Comparison of ENCODE assay signal across 10 cellular contexts in genomic region chr20:50187403-50188051, GRCh38. TPM values are rescaled to one million over a fixed set of nuclear protein-coding genes. Genes with fewer than 3 reads are reported as not detected.
DNase-seq lines count a peak whose midpoint lies in the region; ATAC-seq, FAIRE-seq and TF ChIP-seq lines count a peak whose summit lies in the region.
"Had no signal": no experiment of that assay in that cellular context is flagged by ENCODE, and none has a peak within 500 bp of the region (broad histone marks: within the 10 kb centered on the region; RNA-seq: fewer than 3 reads in every experiment).

No MANE protein-coding gene starts in this region.

- no peak overlapping the region for H2AFZ ChIP-seq in astrocyte (ENCODE audit: low read depth, low read length)

- H3K27ac Mint-ChIP-seq in astrocyte (ENCODE audit: unreplicated experiment) = no peak overlapping the region
- H3K27ac Mint-ChIP-seq: activated T-helper 2 cell treated with anti-CD3 and anti-CD28 coated beads, Interferon-gamma antibody, Interleukin-2, Interleukin-4, amounts not matched to agents 10 μg/mL and 5 μg/mL and 100 μg/mL, durations not matched to agents 14 hours and 24 hours and 36 hours had no signal

- H3K27me3 ChIP-seq in heart left ventricle (no peaks in the 10 kb centered on the region), astrocyte (ENCODE audit: insufficient read depth, low read length) (no peaks in the 10 kb centered on the region), uterus (no peaks in the 10 kb centered on the region)

- H3K36me3 ChIP-seq in heart left ventricle = peaks cover 0 to 2% (median 0%) of the 10 kb centered on the region in 9 donors
- no peaks in the 10 kb centered on the region for H3K36me3 ChIP-seq in astrocyte (ENCODE audit: insufficient read depth, low read length)
- no peaks in the 10 kb centered on the region for H3K36me3 ChIP-seq in uterus

- no peak overlapping the region for H3K4me3 Mint-ChIP-seq in astrocyte (ENCODE audit: unreplicated experiment)

- TF ChIP-seq CTCF in heart left ventricle (IDR thresholded peaks at IDR 0.05) = no peak
- TF ChIP-seq CTCF in astrocyte (IDR thresholded peaks at IDR 0.05; ENCODE audit: insufficient read depth, low read depth, low read length) = no peak
- TF ChIP-seq CTCF in uterus (IDR thresholded peaks at IDR 0.05) = no peak

- H3K4me1 ChIP-seq in heart left ventricle (peaks cover 0 to 32% (median 2%) of the 10 kb centered on the region in 12 donors), astrocyte (ENCODE audit: insufficient read depth, low read length) (peaks cover 8% of the 10 kb centered on the region), uterus (peaks cover 0 to 4% of the 10 kb centered on the region in 2 donors)

- peaks cover 10% of the 10 kb centered on the region for H3K79me2 ChIP-seq in astrocyte (ENCODE audit: insufficient read depth, low read length)

- intact Hi-C loops in Right ventricle myocardium superior (cut with DNase I) = loop anchor here (5.0 kb wide), 1 partner anchor 390 kb away; no protein-coding TSS in a partner anchor
- intact Hi-C loops in heart left ventricle (cut with DNase I) = loop anchor here (1.0 to 10.0 kb wide), 11 partner anchors 195 to 560 kb away; partner anchors contain the start of gene PARD6B (in 2 of the 10)
- intact Hi-C loops in uterus (cut with DNase I; ENCODE audit: low total_unique reads) = loop anchor here (5.0 kb wide), 2 partner anchors 275 to 390 kb away; no protein-coding TSS in a partner anchor

- peak overlapping the region; percentile 44 for H3K9ac ChIP-seq in astrocyte (ENCODE audit: low read length)

- no peaks in the 10 kb centered on the region for H3K4me1 Mint-ChIP-seq in astrocyte (ENCODE audit: low read depth, unreplicated experiment)

- peaks cover 4% of the 10 kb centered on the region for H3K36me3 Mint-ChIP-seq in astrocyte (ENCODE audit: low read depth, unreplicated experiment)

- H3K9me3 ChIP-seq in heart left ventricle = no peaks in the 10 kb centered on the region
- no peaks in the 10 kb centered on the region for H3K9me3 ChIP-seq in astrocyte (ENCODE audit: insufficient read depth, low read depth, low read length)
- no peaks in the 10 kb centered on the region for H3K9me3 ChIP-seq in uterus

- peak overlapping the region; percentile 20 for H3K4me2 ChIP-seq in astrocyte (ENCODE audit: low read length)

- TF ChIP-seq POLR2A in heart left ventricle (IDR thresholded peaks at IDR 0.05) (no peak), uterus (IDR thresholded peaks at IDR 0.05) (no peak)

- H3K27me3 Mint-ChIP-seq in astrocyte (ENCODE audit: low read depth, unreplicated experiment) = peaks cover 10% of the 10 kb centered on the region

- WGBS in heart left ventricle, 4 donors = 63 to 79% (median 71%) methylated on average over 10 to 12 of the region's 12 CpGs

- ATAC-seq in Right ventricle myocardium superior (ENCODE audit: poor library complexity) (no peak), heart left ventricle (no peak), left lobe of liver (peak; percentile 10), GM19023 (IDR thresholded peaks at IDR 0.05; ENCODE audit: unreplicated experiment) (no peak)

- DNase-seq in Right ventricle myocardium superior (peak; percentile 55), heart left ventricle (no peak), astrocyte (ENCODE audit: low read depth) (peak; percentile 51), left lobe of liver (ENCODE audit: low spot score) (peak; percentile 86), uterus (peak; percentile 59 to 77), SK-N-DZ (ENCODE audit: low spot score) (no peak)
- DNase-seq in stimulated activated CD4-positive, alpha-beta T cell treated with anti-CD3 and anti-CD28 coated beads, Interleukin-12 subunit alpha, Interleukin-12 subunit beta, amount 100 ng/mL, for 4 hours = no peak

- H3K27ac ChIP-seq in heart left ventricle (peak overlapping the region in 2 of 12 donors; percentile 46 to 100), astrocyte (ENCODE audit: low read depth, low read length) (peak overlapping the region; percentile 16), uterus (peak overlapping the region; percentile 50 to 100)

- H3K9me3 Mint-ChIP-seq in astrocyte (ENCODE audit: unreplicated experiment) = peaks cover 2% of the 10 kb centered on the region
- H3K9me3 Mint-ChIP-seq: activated T-helper 2 cell treated with anti-CD3 and anti-CD28 coated beads, Interferon-gamma antibody, Interleukin-2, Interleukin-4, amounts not matched to agents 10 μg/mL and 5 μg/mL and 100 μg/mL, durations not matched to agents 14 hours and 24 hours and 36 hours had no signal

- H3K4me3 ChIP-seq in heart left ventricle (no peak overlapping the region), astrocyte (ENCODE audit: insufficient read depth, low read depth, low read length) (no peak overlapping the region), uterus (no peak overlapping the region)

- peaks cover 1% of the 10 kb centered on the region for H4K20me1 ChIP-seq in astrocyte (ENCODE audit: insufficient read depth, low read length)

- FAIRE-seq in astrocyte (lab: Jason Lieb, UNC) = no peak
- FAIRE-seq: GM18507 had no signal

RNA-seq across cellular contexts. Expression of gene CEBPB, which starts 3.1 kb away (rescaled TPM):
- 57.3 TPM for total RNA-seq in Right ventricle myocardium superior
- total RNA-seq in heart left ventricle = 100 to 1,000 TPM in 1 of 9 donors, 10 to 100 TPM in 8; 30.2 to 122 (median 63.3) TPM
- polyA plus RNA-seq in heart left ventricle = 10 to 100 TPM; 14.7 to 19.8 TPM
- total RNA-seq in astrocyte = 33.8 and 34.6 TPM in 2 replicates
- 215 TPM for total RNA-seq in left lobe of liver
- total RNA-seq in uterus = 100 to 1,000 TPM in 1 of 4 donors, 10 to 100 TPM in 3; 15.6 to 100 (median 59.9) TPM
- polyA plus RNA-seq in SK-N-DZ (2014; cell fraction: cytosol; rRNA removed) = 13.0 and 16.6 TPM in 2 replicates
- polyA plus RNA-seq in SK-N-DZ (2014; cell fraction: nucleus; rRNA removed) = 9.2 and 13.7 TPM in 2 replicates

RNA-seq across cellular contexts. Expression of gene PEDS1, which starts 34.0 kb away (rescaled TPM):
- total RNA-seq in Right ventricle myocardium superior (25.9 TPM), heart left ventricle (10 to 100 TPM; 13.7 to 37.4 (median 23.6) TPM), astrocyte (41.6 and 44.1 TPM in 2 replicates), left lobe of liver (9.1 TPM), uterus (10 to 100 TPM in 1 of 4 donors, 1 to 10 TPM in 3; 1.5 to 19.8 (median 6.1) TPM)
- 10 to 100 TPM; 28.4 to 35.3 TPM for polyA plus RNA-seq in heart left ventricle
- polyA plus RNA-seq in SK-N-DZ (2014; cell fraction: cytosol; rRNA removed) = 39.0 and 41.6 TPM in 2 replicates
- polyA plus RNA-seq in SK-N-DZ (2014; cell fraction: nucleus; rRNA removed) = 19.4 and 20.3 TPM in 2 replicates

Comparison
In these comparisons a context has a peak if more than half of its experiments do, and no peak if none do; other contexts are left out.
1. DNase-seq: peak in Right ventricle myocardium superior (single experiment), astrocyte (single experiment), left lobe of liver (single experiment) and uterus (2 of 2); none in heart left ventricle (0 of 5), stimulated activated CD4-positive, alpha-beta T cell treated with anti-CD3 and anti-CD28 coated beads, Interleukin-12 subunit alpha, Interleukin-12 subunit beta, amount 100 ng/mL, for 4 hours (single experiment) and SK-N-DZ (single experiment).